In the genomic region with DNA sequence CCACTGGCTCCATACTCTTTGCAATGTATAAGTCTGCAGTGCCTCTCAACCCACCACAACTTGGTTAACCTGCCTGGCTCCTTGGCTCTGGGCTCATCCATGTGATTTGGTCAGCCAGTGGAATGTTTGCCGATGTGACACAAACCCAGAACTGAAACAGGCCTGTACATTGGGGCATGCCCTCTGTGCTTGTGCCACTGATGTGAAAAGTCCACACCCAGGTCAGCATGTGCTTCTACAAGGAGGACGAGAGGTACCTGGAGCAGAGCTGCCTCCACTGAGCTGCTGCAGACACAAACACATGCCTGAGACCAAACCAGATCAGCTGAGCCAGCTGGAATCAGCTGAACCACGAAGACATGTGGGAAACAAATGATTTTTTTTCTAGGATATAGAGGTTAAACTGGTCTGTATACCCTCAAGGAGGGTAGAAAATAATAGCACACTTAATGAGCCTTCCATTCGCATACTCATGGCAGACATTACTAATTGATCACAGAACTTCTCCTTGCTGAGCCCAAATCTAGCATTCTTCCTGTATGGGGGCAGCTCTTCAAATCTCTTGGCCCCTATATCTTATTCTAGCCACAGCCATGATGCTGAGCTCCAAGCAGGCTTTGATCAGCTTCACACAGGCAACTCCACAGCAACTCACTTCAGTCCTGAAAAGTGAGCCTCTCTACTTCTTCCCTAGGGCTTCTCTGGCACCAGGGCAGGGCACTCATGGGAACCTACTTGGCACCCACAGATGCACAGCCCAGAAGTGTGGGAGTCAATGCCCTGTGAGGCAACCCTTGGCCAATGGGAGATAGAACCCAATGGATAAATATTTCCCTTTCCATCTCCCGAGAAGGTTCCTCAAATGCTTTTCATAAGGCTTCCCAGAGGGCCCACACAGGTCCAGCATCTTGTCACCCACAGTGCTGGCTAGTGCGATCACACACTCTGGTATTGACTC, we compare ENCODE assay signal across 7 cellular contexts.
"Had no signal": no experiment of that assay in that cellular context is flagged by ENCODE, and none has a peak within 500 bp of the region (broad histone marks: within the 10 kb centered on the region; RNA-seq: fewer than 3 reads in every experiment).

No MANE protein-coding gene starts in this region.

- H3K9me3 ChIP-seq: HAP-1 had no signal

- FAIRE-seq: HTR-8/SVneo had no signal

- ATAC-seq: HCT116 had no signal

- H2AFZ ChIP-seq: GM23248 had no signal

- DNase-seq: GM23248, GOT3, H7 had no signal

- H3K4me2 ChIP-seq: KMS-11 had no signal

- H3K27ac ChIP-seq: GM23248, KMS-11 had no signal

- H3K4me3 ChIP-seq: GM23248, HAP-1 had no signal

- H3K9ac ChIP-seq: GM23248, KMS-11 had no signal

- H3K36me3 ChIP-seq: HAP-1 had no signal

- H3K4me1 ChIP-seq: HAP-1 had no signal
